In the genomic region with DNA sequence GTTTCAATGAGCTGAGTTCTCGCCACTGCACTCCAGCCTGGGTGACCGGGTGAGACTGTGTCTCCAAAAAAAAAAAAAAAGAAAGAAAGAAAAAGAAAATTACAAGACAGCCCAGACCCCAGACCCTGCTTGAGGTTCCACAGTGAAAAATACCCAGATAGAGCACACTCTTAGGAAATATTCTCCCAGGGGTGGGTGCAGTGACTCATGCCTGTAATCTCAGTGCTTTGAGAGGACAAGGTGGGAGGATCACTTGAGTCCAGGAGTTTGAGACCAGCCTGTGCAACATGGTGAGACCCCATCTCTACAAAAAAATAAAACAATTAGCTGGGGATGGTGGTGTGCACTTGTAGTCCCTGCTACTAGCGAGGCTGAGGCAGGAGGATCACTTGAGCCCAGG, we compare ENCODE assay signal across 17 cellular contexts. TPM values are rescaled to one million over a fixed set of nuclear protein-coding genes. Genes with fewer than 3 reads are reported as not detected.
DNase-seq lines count a peak whose midpoint lies in the region; ATAC-seq, FAIRE-seq and TF ChIP-seq lines count a peak whose summit lies in the region.
"Had no signal": no experiment of that assay in that cellular context is flagged by ENCODE, and none has a peak within 500 bp of the region (broad histone marks: within the 10 kb centered on the region; RNA-seq: fewer than 3 reads in every experiment).

No MANE protein-coding gene starts in this region.

- H3K9me3 ChIP-seq in K562 (replicated peaks; ENCODE audit: control insufficient read depth, insufficient read depth, low read depth, low read length) = no peaks in the 10 kb centered on the region
- no peaks in the 10 kb centered on the region for H3K9me3 ChIP-seq in naive thymus-derived CD4-positive, alpha-beta T cell (ENCODE audit: control insufficient read depth in 2 of 3, low read length in 3 of 3)
- H3K9me3 ChIP-seq: Caco-2 had no signal

- H4K20me1 ChIP-seq in K562 (replicated peaks; ENCODE audit: control insufficient read depth, insufficient read depth, low read length) = no peaks in the 10 kb centered on the region

- H3K27me3 Mint-ChIP-seq in naive thymus-derived CD4-positive, alpha-beta T cell = peaks cover 0 to 2% (median 0%) of the 10 kb centered on the region in 5 donors

- ATAC-seq in K562 = peak; percentile 45
- ATAC-seq in left ventricle myocardium superior = no peak
- no peak for ATAC-seq in naive thymus-derived CD4-positive, alpha-beta T cell
- ATAC-seq: GM23338 had no signal

- DNase-seq in Daoy (ENCODE audit: low read depth) = peak; percentile 46
- DNase-seq in LHCN-M2 (ENCODE audit: low read depth) = peak; percentile 25
- peak; percentile 13 to 45 (median 28) for DNase-seq in K562 (ENCODE audit: extremely low read depth in 1 of 4, low spot score in 3 of 4)
- DNase-seq in fibroblast of the aortic adventitia (ENCODE audit: low read depth) = peak; percentile 31
- DNase-seq in central memory CD4-positive, alpha-beta T cell = no peak
- no peak for DNase-seq in left ventricle myocardium superior
- no peak for DNase-seq in naive thymus-derived CD4-positive, alpha-beta T cell
- no peak for DNase-seq in DMS79 treated with DMSO at 0.1 percent for 48 hours (lab: John Stamatoyannopoulos, UW)
- DNase-seq: Caco-2, GF-D8, KG1, MM.1S, NCI-H1436, NCI-H2029 treated with DMSO at 0.1 percent for 48 hours had no signal

- no peak for FAIRE-seq in K562 (lab: Jason Lieb, UNC)
- FAIRE-seq: GM19239 had no signal

- CTCF ChIA-PET in K562 (lab: Yijun Ruan, JAX; ENCODE audit: low intra/inter-chr PET ratio) = no interaction called here
- CTCF ChIA-PET in naive thymus-derived CD4-positive, alpha-beta T cell (lab: Charles Lee) = interaction anchor here (0.6 kb wide), 3 partner anchors 12 to 1310 kb away, joined by 3 to 5 read pairs (median 3); no protein-coding TSS in a partner anchor

- H3K27ac Mint-ChIP-seq in naive thymus-derived CD4-positive, alpha-beta T cell = peak overlapping the region in 1 of 9 donors; percentile 20
- H3K27ac Mint-ChIP-seq: GM23338 had no signal

- H3K4me3 Mint-ChIP-seq in naive thymus-derived CD4-positive, alpha-beta T cell = no peak overlapping the region
- H3K4me3 Mint-ChIP-seq: GM23338 had no signal

- 38% methylated on average over 3 of the region's 3 CpGs for WGBS in K562 (ENCODE audit: insufficient coverage, low coverage, missing lambda C conversion rate)

- no peaks in the 10 kb centered on the region for H3K36me3 Mint-ChIP-seq in naive thymus-derived CD4-positive, alpha-beta T cell

- no peak overlapping the region for H3K9ac ChIP-seq in K562 (ENCODE audit: insufficient read depth in 1 of 2, low read depth in 2 of 2, low read length in 2 of 2)

- no peak for TF ChIP-seq EP300 in K562 (IDR thresholded peaks at IDR 0.05; ENCODE audit: low read length)

- TF ChIP-seq RAD21 in K562 (CRISPR knock-in tag; conservative IDR thresholded peaks at IDR 0.05 in 1 of 2, IDR thresholded peaks at IDR 0.05 in 1 of 2) = no peak

- POLR2A ChIA-PET in K562 (lab: Yijun Ruan, JAX) = no interaction called here
- POLR2A ChIA-PET in naive thymus-derived CD4-positive, alpha-beta T cell (lab: Charles Lee) = no interaction called here

- H3K4me3 ChIP-seq in K562 (no peak overlapping the region), fibroblast of the aortic adventitia (ENCODE audit: low read depth, low read length) (no peak overlapping the region)
- no peak overlapping the region for H3K4me3 ChIP-seq in naive thymus-derived CD4-positive, alpha-beta T cell (ENCODE audit: low read length)
- H3K4me3 ChIP-seq: GM23338 had no signal

- no peaks in the 10 kb centered on the region for H3K36me3 ChIP-seq in K562 (ENCODE audit: control insufficient read depth, insufficient read depth, low read length)
- no peaks in the 10 kb centered on the region for H3K36me3 ChIP-seq in naive thymus-derived CD4-positive, alpha-beta T cell (ENCODE audit: control insufficient read depth in 2 of 3, insufficient read depth in 3 of 3, low read length in 3 of 3)

- BruUV-seq in K562 (replicated peaks; lab: Mats Ljungman, UMichigan) = no TSS peak

- H3K4me1 Mint-ChIP-seq in naive thymus-derived CD4-positive, alpha-beta T cell = peaks cover 0 to 2% (median 0%) of the 10 kb centered on the region in 7 donors
- H3K4me1 Mint-ChIP-seq: GM23338 had no signal

- no peaks in the 10 kb centered on the region for H3K27me3 ChIP-seq in K562 (ENCODE audit: control insufficient read depth in 2 of 2, insufficient read depth in 2 of 2, low read length in 2 of 2)
- H3K27me3 ChIP-seq in naive thymus-derived CD4-positive, alpha-beta T cell (ENCODE audit: control insufficient read depth in 2 of 2, insufficient read depth in 2 of 2, low read length in 2 of 2) = no peaks in the 10 kb centered on the region

- no peaks in the 10 kb centered on the region for H3K9me1 ChIP-seq in K562 (ENCODE audit: control insufficient read depth, insufficient read depth, low read length)

- in situ Hi-C loops in K562 (cut with MboI) = loop anchor here (25.0 kb wide), 1 partner anchor 625 kb away; no protein-coding TSS in a partner anchor

- peaks cover 0 to 5% of the 10 kb centered on the region in 2 experiments; a peak in 1 of 5 replicates for H3K4me1 ChIP-seq in K562 (replicated peaks in 1 of 2; ENCODE audit: control insufficient read depth in 2 of 2, insufficient read depth in 2 of 2, low read length in 2 of 2)
- H3K4me1 ChIP-seq in naive thymus-derived CD4-positive, alpha-beta T cell (ENCODE audit: control insufficient read depth in 2 of 2, insufficient read depth in 2 of 2, low read length in 2 of 2) = no peaks in the 10 kb centered on the region
- H3K4me1 ChIP-seq: Caco-2 had no signal

- no peak for TF ChIP-seq POLR2A in K562 (conservative IDR thresholded peaks at IDR 0.05)

- H3K4me2 ChIP-seq in K562 (ENCODE audit: insufficient read depth, low read length) = no peak overlapping the region
- H3K4me2 ChIP-seq: GM23338 had no signal

- intact Hi-C loops in K562 (cut with micrococcal nuclease) = no loop called here
- intact Hi-C loops in left ventricle myocardium superior (cut with micrococcal nuclease) = no loop called here
- intact Hi-C loops in naive thymus-derived CD4-positive, alpha-beta T cell (cut with micrococcal nuclease) = loop anchor here (10.0 kb wide), 2 partner anchors 58 to 452 kb away; no protein-coding TSS in a partner anchor

- no peak overlapping the region for H2AFZ ChIP-seq in K562 (ENCODE audit: low read depth, low read length)
- H2AFZ ChIP-seq: GM23338 had no signal

- no peak for TF ChIP-seq CTCF in K562 (IDR thresholded peaks at IDR 0.05 in 2 of 3, conservative IDR thresholded peaks at IDR 0.05 in 1 of 3; ENCODE audit: insufficient read depth in 2 of 3, low read depth in 1 of 3, low read length in 3 of 3)
- no peak for TF ChIP-seq CTCF in fibroblast of the aortic adventitia (IDR thresholded peaks at IDR 0.05; ENCODE audit: insufficient read depth, low read length)

- H3K9me3 Mint-ChIP-seq in naive thymus-derived CD4-positive, alpha-beta T cell = no peaks in the 10 kb centered on the region
- H3K9me3 Mint-ChIP-seq: GM23338 had no signal

- no peak overlapping the region for H3K27ac ChIP-seq in K562 (ENCODE audit: extremely low read depth, low read depth, low read length)
- no peak overlapping the region for H3K27ac ChIP-seq in naive thymus-derived CD4-positive, alpha-beta T cell (ENCODE audit: low read depth, low read length)
- H3K27ac ChIP-seq: HL-60 had no signal

- H3K79me2 ChIP-seq in K562 (ENCODE audit: control insufficient read depth, insufficient read depth, low read length) = no peaks in the 10 kb centered on the region

TF ChIP-seq in K562, 482 proteins besides CTCF, POLR2A, EP300 and RAD21 (continues in another document):
- TF ChIP-seq ARID1B (IDR thresholded peaks at IDR 0.05) (peak; percentile 46; the same call in 1 of the 2 replicates), ZNF583 (CRISPR knock-in tag; IDR thresholded peaks at IDR 0.05) (no peak), ZNF780A (CRISPR knock-in tag; IDR thresholded peaks at IDR 0.05) (no peak), JUND (IDR thresholded peaks at IDR 0.05; ENCODE audit: borderline replicate concordance, low read depth, low read length) (peak; percentile 81), JUND (tag; IDR thresholded peaks at IDR 0.05; ENCODE audit: borderline replicate concordance, low read depth, low read length) (peak; percentile 54; the same call in 2 of the 3 replicates), CCAR2 (IDR thresholded peaks at IDR 0.05; ENCODE audit: low read depth, low read length) (no peak)

RNA-seq across cellular contexts. Expression of a gene that starts 41.1 kb away (rescaled TPM):
- 10.0 and 19.8 TPM in 2 replicates for total RNA-seq in Daoy (2014; rRNA removed; shearing (Covaris generic))
- total RNA-seq in LHCN-M2 (2014; rRNA removed) (18.1 and 19.7 TPM in 2 replicates), K562 (2014; rRNA removed) (9.2 and 12.4 TPM in 2 replicates), K562 (2014; rRNA removed; fragmentation: Illumina TruSeq; extraction: Trizol) (10.8 and 14.0 TPM in 2 replicates), K562 (2015; rRNA removed; fragmentation: Illumina TruSeq; extraction: Trizol) (13.4 and 15.1 TPM in 2 replicates), K562 (2021) (30.2 and 32.1 TPM in 2 replicates), fibroblast of the aortic adventitia (ENCODE audit: low replicate concordance) (5.9 and 6.4 TPM in 2 replicates), left ventricle myocardium superior (19.5 TPM)
- 33.0 TPM for polyA plus RNA-seq in LHCN-M2 (2012)
- total RNA-seq in K562 (2011; cell fraction: chromatin; rRNA removed; ENCODE audit: low replicate concordance) = 23.2 and 65.0 TPM in 2 replicates
- total RNA-seq in K562 (2011; cell fraction: nucleolus; rRNA removed) = 30.5 and 35.3 TPM in 2 replicates
- total RNA-seq in K562 (2011; cell fraction: nucleoplasm; rRNA removed) = 22.2 and 23.5 TPM in 2 replicates
- polyA plus RNA-seq in K562 (2011; rRNA removed) (12.8 and 17.6 TPM in 2 replicates), K562 (2014; fragmentation: Illumina TruSeq; extraction: Trizol) (23.8 and 24.5 TPM in 2 replicates), K562 (2014; fragmentation: Nextera tagmentation; extraction: Ambion mirVana) (1 to 10 TPM; 9.1 to 10.0 TPM), K562 (2014; rRNA removed) (17.0 and 20.8 TPM in 2 replicates)
- 9.3 and 13.0 TPM in 2 replicates for polyA plus RNA-seq in K562 (2011; cell fraction: cytosol; rRNA removed)
- 15.6 and 24.1 TPM in 2 replicates for polyA plus RNA-seq in K562 (2011; cell fraction: nucleus; rRNA removed)
- polyA plus RNA-seq in K562 (2012) = 19.1 and 31.6 TPM in 2 replicates
- 9.2 and 9.7 TPM in 2 replicates for polyA minus RNA-seq in K562 (2011; rRNA and poly(A)+ RNA removed)
- polyA minus RNA-seq in K562 (2011; cell fraction: cytosol; rRNA and poly(A)+ RNA removed) = 21.2 and 21.5 TPM in 2 replicates
- polyA minus RNA-seq in K562 (2011; cell fraction: nucleus; rRNA and poly(A)+ RNA removed) = 11.3 and 12.9 TPM in 2 replicates
- total RNA-seq in naive thymus-derived CD4-positive, alpha-beta T cell = 1 to 10 TPM in 2 of 5 experiments, under 1 TPM in 3; 0.82 to 5.6 (median 0.93) TPM
- polyA plus RNA-seq in naive thymus-derived CD4-positive, alpha-beta T cell = under 1 TPM in 1 of 2 donors, not detected in 1; 0.07 TPM

Comparison
In these comparisons a context has a peak if more than half of its experiments do, and no peak if none do; other contexts are left out.
1. DNase-seq: peak in Daoy (single experiment), LHCN-M2 (single experiment), K562 (4 of 4) and fibroblast of the aortic adventitia (single experiment); none in central memory CD4-positive, alpha-beta T cell (single experiment), left ventricle myocardium superior (single experiment), naive thymus-derived CD4-positive, alpha-beta T cell (0 of 9) and DMS79 treated with DMSO at 0.1 percent for 48 hours (single experiment).
2. intact Hi-C loops: an anchor here in naive thymus-derived CD4-positive, alpha-beta T cell (10.0 kb wide); none called in K562 and left ventricle myocardium superior.